9 cellular contexts compared by ENCODE assay signal in the genomic region with DNA sequence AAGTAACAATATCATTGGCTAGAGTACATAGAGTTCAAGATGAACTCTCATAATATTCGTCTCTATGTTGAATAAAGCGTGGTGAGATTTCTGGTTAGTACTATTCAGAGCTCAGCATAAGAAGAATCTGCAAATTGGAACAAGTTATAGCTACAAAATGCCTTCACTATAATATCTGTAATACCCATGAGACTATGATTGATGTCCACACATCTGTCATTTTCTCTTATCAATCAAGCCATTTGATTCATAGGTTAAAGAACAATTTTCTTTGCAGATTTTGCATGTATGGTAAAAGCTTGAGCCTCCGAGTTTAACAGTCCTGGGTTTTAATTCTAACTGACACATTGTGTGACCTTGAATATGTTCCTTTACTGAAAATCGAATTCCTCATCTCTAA. TPM values are rescaled to one million over a fixed set of nuclear protein-coding genes. Genes with fewer than 3 reads are reported as not detected.
DNase-seq lines count a peak whose midpoint lies in the region; ATAC-seq and TF ChIP-seq lines count a peak whose summit lies in the region.
"Had no signal": no experiment of that assay in that cellular context is flagged by ENCODE, and none has a peak within 500 bp of the region (broad histone marks: within the 10 kb centered on the region; RNA-seq: fewer than 3 reads in every experiment).

No MANE protein-coding gene starts in this region.

- H3K9me3 ChIP-seq in SK-N-MC (ENCODE audit: low read depth, low read length) (no peaks in the 10 kb centered on the region), fibroblast of lung (ENCODE audit: control insufficient read depth, insufficient read depth, low read depth, low read length) (no peaks in the 10 kb centered on the region)

- H3K4me1 ChIP-seq in fibroblast of lung (ENCODE audit: control insufficient read depth, extremely low read depth, insufficient read depth, low read length): peaks cover 4% of the 10 kb centered on the region

- DNase-seq in activated CD4-positive, alpha-beta T cell treated with anti-CD3 and anti-CD28 coated beads, Interleukin-2, amount 10 ng/mL, durations not matched to agents 24 days and 14 days: no peak
- no peak for DNase-seq in activated CD4-positive, alpha-beta T cell treated with anti-CD3 and anti-CD28 coated beads, Interleukin-2, amount 50 U/mL, for 48 hours
- DNase-seq in SK-N-MC (ENCODE audit: low read depth, low spot score) (no peak), fibroblast of lung (ENCODE audit: low read depth in 2 of 2) (no peak), NCI-H146 (lab: John Stamatoyannopoulos, UW) (no peak), foreskin melanocyte (no peak)
- DNase-seq in stimulated activated effector memory CD8-positive, alpha-beta T cell treated with anti-CD3 and anti-CD28 coated beads, Interleukin-12 subunit alpha, Interleukin-12 subunit beta, amount 100 ng/mL, for 72 hours (ENCODE audit: low spot score in 2 of 2): no peak
- DNase-seq: effector CD8-positive, alpha-beta T cell had no signal

- ATAC-seq in stimulated activated effector memory CD8-positive, alpha-beta T cell treated with anti-CD3 and anti-CD28 coated beads, Interleukin-12 subunit alpha, Interleukin-12 subunit beta, amount 100 ng/mL, for 72 hours: no peak
- no peak for ATAC-seq in HG02763 (IDR thresholded peaks at IDR 0.05; ENCODE audit: unreplicated experiment)

- H3K27ac ChIP-seq in SK-N-MC (no peak overlapping the region), fibroblast of lung (ENCODE audit: insufficient read depth, low read length) (no peak overlapping the region)

- H3K4me3 Mint-ChIP-seq in activated CD4-positive, alpha-beta T cell treated with anti-CD3 and anti-CD28 coated beads, Interleukin-2, amount 10 ng/mL, durations not matched to agents 24 days and 14 days: peak overlapping the region; percentile 87
- peak overlapping the region; percentile 86 for H3K4me3 Mint-ChIP-seq in stimulated activated effector memory CD8-positive, alpha-beta T cell treated with anti-CD3 and anti-CD28 coated beads, Interleukin-12 subunit alpha, Interleukin-12 subunit beta, amount 100 ng/mL, for 72 hours

- intact Hi-C loops in activated CD4-positive, alpha-beta T cell treated with anti-CD3 and anti-CD28 coated beads, Interleukin-2, amount 10 ng/mL, durations not matched to agents 24 days and 14 days (cut with micrococcal nuclease): loop anchor here (10.0 kb wide), 1 partner anchor 544 kb away; a partner anchor contains a TSS

- H3K79me2 ChIP-seq in fibroblast of lung (ENCODE audit: control insufficient read depth, insufficient read depth, low read length): peaks cover 67% of the 10 kb centered on the region

- H3K4me1 Mint-ChIP-seq in activated CD4-positive, alpha-beta T cell treated with anti-CD3 and anti-CD28 coated beads, Interleukin-2, amount 10 ng/mL, durations not matched to agents 24 days and 14 days: peaks cover 39% of the 10 kb centered on the region
- H3K4me1 Mint-ChIP-seq in stimulated activated effector memory CD8-positive, alpha-beta T cell treated with anti-CD3 and anti-CD28 coated beads, Interleukin-12 subunit alpha, Interleukin-12 subunit beta, amount 100 ng/mL, for 72 hours: peaks cover 31% of the 10 kb centered on the region

- TF ChIP-seq CTCF in fibroblast of lung (conservative IDR thresholded peaks at IDR 0.05 in 1 of 2, IDR thresholded peaks at IDR 0.05 in 1 of 2; ENCODE audit: low read depth in 1 of 2, low read length in 2 of 2): no peak

- no peaks in the 10 kb centered on the region for H4K20me1 ChIP-seq in fibroblast of lung (ENCODE audit: control insufficient read depth, extremely low read depth, insufficient read depth, low read length)

- no peaks in the 10 kb centered on the region for H3K27me3 ChIP-seq in fibroblast of lung (ENCODE audit: control insufficient read depth, insufficient read depth, low read length)

- no peaks in the 10 kb centered on the region for H3K27me3 Mint-ChIP-seq in activated CD4-positive, alpha-beta T cell treated with anti-CD3 and anti-CD28 coated beads, Interleukin-2, amount 10 ng/mL, durations not matched to agents 24 days and 14 days

- no peaks in the 10 kb centered on the region for H3K9me3 Mint-ChIP-seq in activated CD4-positive, alpha-beta T cell treated with anti-CD3 and anti-CD28 coated beads, Interleukin-2, amount 10 ng/mL, durations not matched to agents 24 days and 14 days
- no peaks in the 10 kb centered on the region for H3K9me3 Mint-ChIP-seq in stimulated activated effector memory CD8-positive, alpha-beta T cell treated with anti-CD3 and anti-CD28 coated beads, Interleukin-12 subunit alpha, Interleukin-12 subunit beta, amount 100 ng/mL, for 72 hours

- peak overlapping the region; percentile 96 for H3K27ac Mint-ChIP-seq in activated CD4-positive, alpha-beta T cell treated with anti-CD3 and anti-CD28 coated beads, Interleukin-2, amount 10 ng/mL, durations not matched to agents 24 days and 14 days
- no peak overlapping the region for H3K27ac Mint-ChIP-seq in stimulated activated effector memory CD8-positive, alpha-beta T cell treated with anti-CD3 and anti-CD28 coated beads, Interleukin-12 subunit alpha, Interleukin-12 subunit beta, amount 100 ng/mL, for 72 hours

- peaks cover 19% of the 10 kb centered on the region for H3K36me3 Mint-ChIP-seq in activated CD4-positive, alpha-beta T cell treated with anti-CD3 and anti-CD28 coated beads, Interleukin-2, amount 10 ng/mL, durations not matched to agents 24 days and 14 days (ENCODE audit: low read depth)
- H3K36me3 Mint-ChIP-seq in stimulated activated effector memory CD8-positive, alpha-beta T cell treated with anti-CD3 and anti-CD28 coated beads, Interleukin-12 subunit alpha, Interleukin-12 subunit beta, amount 100 ng/mL, for 72 hours: peaks cover 57% of the 10 kb centered on the region

- no peak overlapping the region for H2AFZ ChIP-seq in fibroblast of lung (ENCODE audit: low read length)

- H3K36me3 ChIP-seq in SK-N-MC (ENCODE audit: insufficient read depth, low read length) (peaks cover 9% of the 10 kb centered on the region), fibroblast of lung (ENCODE audit: control insufficient read depth, insufficient read depth, low read length) (no peaks in the 10 kb centered on the region)

- H3K4me3 ChIP-seq in SK-N-MC (peak overlapping the region; percentile 88), fibroblast of lung (replicated peaks in 1 of 4; ENCODE audit: control extremely low read depth in 1 of 4, insufficient read depth in 1 of 4, low read depth in 3 of 4, low read length in 4 of 4) (peak overlapping the region; percentile 86 to 98 (median 94))

- H3K9ac ChIP-seq in SK-N-MC (ENCODE audit: insufficient read length) (peak overlapping the region; percentile 97), fibroblast of lung (ENCODE audit: insufficient read depth, low read length) (no peak overlapping the region)

- peak overlapping the region; percentile 68 for H3K4me2 ChIP-seq in fibroblast of lung (ENCODE audit: extremely low read depth, insufficient read depth, low read length)

RNA-seq across cellular contexts. Expression of a gene that starts 1.4 kb away (rescaled TPM):
- total RNA-seq in activated CD4-positive, alpha-beta T cell treated with anti-CD3 and anti-CD28 coated beads, Interleukin-2, amount 10 ng/mL, durations not matched to agents 24 days and 14 days: 36.4 and 39.6 TPM in 2 replicates
- 16.2 and 19.2 TPM in 2 replicates for total RNA-seq in fibroblast of lung
- polyA plus RNA-seq in fibroblast of lung: 11.5 TPM in 2 replicates
- 7.0 and 9.3 TPM in 2 replicates for polyA plus RNA-seq in fibroblast of lung (2012)
- polyA minus RNA-seq in fibroblast of lung (ENCODE audit: low replicate concordance): 3.7 and 6.4 TPM in 2 replicates

RNA-seq across cellular contexts. Expression of a gene that starts 1.6 kb away (rescaled TPM):
- total RNA-seq in activated CD4-positive, alpha-beta T cell treated with anti-CD3 and anti-CD28 coated beads, Interleukin-2, amount 10 ng/mL, durations not matched to agents 24 days and 14 days: 60.7 and 63.0 TPM in 2 replicates
- total RNA-seq in fibroblast of lung: 8.6 and 9.8 TPM in 2 replicates
- 7.3 and 13.0 TPM in 2 replicates for polyA plus RNA-seq in fibroblast of lung
- polyA plus RNA-seq in fibroblast of lung (2012): 4.8 and 9.7 TPM in 2 replicates
- 1.2 and 2.6 TPM in 2 replicates for polyA minus RNA-seq in fibroblast of lung (ENCODE audit: low replicate concordance)

RNA-seq across cellular contexts. Expression of a gene that starts 23.0 kb away (rescaled TPM):
- total RNA-seq in activated CD4-positive, alpha-beta T cell treated with anti-CD3 and anti-CD28 coated beads, Interleukin-2, amount 10 ng/mL, durations not matched to agents 24 days and 14 days: 142 and 144 TPM in 2 replicates
- 14.1 and 16.5 TPM in 2 replicates for total RNA-seq in fibroblast of lung
- polyA plus RNA-seq in fibroblast of lung: 82.3 and 103 TPM in 2 replicates
- polyA plus RNA-seq in fibroblast of lung (2012): 54.5 and 66.4 TPM in 2 replicates
- polyA minus RNA-seq in fibroblast of lung (ENCODE audit: low replicate concordance): 515 and 704 TPM in 2 replicates
